Comparison of ENCODE assay signal across 18 cellular contexts in genomic region chr12:65192963-65193516, GRCh38. TPM values are rescaled to one million over a fixed set of nuclear protein-coding genes. Genes with fewer than 3 reads are reported as not detected.
DNase-seq lines count a peak whose midpoint lies in the region; ATAC-seq, FAIRE-seq and TF ChIP-seq lines count a peak whose summit lies in the region.
"Had no signal": no experiment of that assay in that cellular context is flagged by ENCODE, and none has a peak within 500 bp of the region (broad histone marks: within the 10 kb centered on the region; RNA-seq: fewer than 3 reads in every experiment).

No MANE protein-coding gene starts in this region.

- peaks cover 13% of the 10 kb centered on the region for H3K9me3 ChIP-seq in CD4-positive, alpha-beta T cell (ENCODE audit: control insufficient read depth, low read length)
- H3K9me3 ChIP-seq in fibroblast of lung (ENCODE audit: control insufficient read depth, insufficient read depth, low read depth, low read length), result no peaks in the 10 kb centered on the region
- peaks cover 23% of the 10 kb centered on the region; the same call in 1 of the 2 replicates for H3K9me3 ChIP-seq in OCI-LY7 (ENCODE audit: low read length)

- H3K4me2 ChIP-seq in fibroblast of lung (ENCODE audit: extremely low read depth, insufficient read depth, low read length), result no peak overlapping the region
- no peak overlapping the region for H3K4me2 ChIP-seq in OCI-LY7 (ENCODE audit: low read length)
- H3K4me2 ChIP-seq: BLaER1 had no signal

- H3K27ac Mint-ChIP-seq in CD4-positive, alpha-beta T cell, result peak overlapping the region; percentile 3

- peaks cover 70% of the 10 kb centered on the region for H3K36me3 Mint-ChIP-seq in CD4-positive, alpha-beta T cell (ENCODE audit: low read depth)

- H3K4me1 Mint-ChIP-seq in CD4-positive, alpha-beta T cell (ENCODE audit: low read depth), result peaks cover 77% of the 10 kb centered on the region

- no peaks in the 10 kb centered on the region for H3K27me3 Mint-ChIP-seq in CD4-positive, alpha-beta T cell

- H3K9me2 ChIP-seq in OCI-LY7 (ENCODE audit: insufficient read depth, low read length), result no peaks in the 10 kb centered on the region

- ATAC-seq in CD4-positive, alpha-beta T cell (ENCODE audit: poor library complexity), result no peak

- H3K27ac ChIP-seq in CD4-positive, alpha-beta T cell (ENCODE audit: low read depth, low read length), result no peak overlapping the region
- H3K27ac ChIP-seq in fibroblast of lung (ENCODE audit: insufficient read depth, low read length), result no peak overlapping the region
- no peak overlapping the region for H3K27ac ChIP-seq in OCI-LY7 (ENCODE audit: low read depth, low read length, poor library complexity, severe bottlenecking)
- H3K27ac ChIP-seq: BLaER1, SK-N-MC, tibial nerve had no signal

- H4K20me1 ChIP-seq in fibroblast of lung (ENCODE audit: control insufficient read depth, extremely low read depth, insufficient read depth, low read length), result no peaks in the 10 kb centered on the region
- H4K20me1 ChIP-seq in OCI-LY7 (ENCODE audit: insufficient read depth, low read length), result no peaks in the 10 kb centered on the region
- H4K20me1 ChIP-seq: BLaER1 had no signal

- no peak overlapping the region for H3K4me3 Mint-ChIP-seq in CD4-positive, alpha-beta T cell

- H3K4me1 ChIP-seq in fibroblast of lung (ENCODE audit: control insufficient read depth, extremely low read depth, insufficient read depth, low read length) (no peaks in the 10 kb centered on the region), OCI-LY7 (ENCODE audit: insufficient read depth, low read length, poor library complexity, severe bottlenecking) (peaks cover 43% of the 10 kb centered on the region)

- H3K9ac ChIP-seq in fibroblast of lung (ENCODE audit: insufficient read depth, low read length), result no peak overlapping the region
- H3K9ac ChIP-seq: BLaER1 had no signal

- H2AFZ ChIP-seq in fibroblast of lung (ENCODE audit: low read length) (no peak overlapping the region), OCI-LY7 (ENCODE audit: low read length) (no peak overlapping the region)

- no peaks in the 10 kb centered on the region for H3K27me3 ChIP-seq in CD4-positive, alpha-beta T cell (ENCODE audit: control insufficient read depth, insufficient read depth, low read length)
- no peaks in the 10 kb centered on the region for H3K27me3 ChIP-seq in fibroblast of lung (ENCODE audit: control insufficient read depth, insufficient read depth, low read length)
- H3K27me3 ChIP-seq: BLaER1, tibial nerve had no signal

- H3K79me2 ChIP-seq in fibroblast of lung (ENCODE audit: control insufficient read depth, insufficient read depth, low read length), result peaks cover 4% of the 10 kb centered on the region
- peaks cover 74% of the 10 kb centered on the region; the same call in 1 of the 2 replicates for H3K79me2 ChIP-seq in OCI-LY7 (ENCODE audit: insufficient read depth, low read depth, low read length)

- BruUV-seq in OCI-LY7 (replicated peaks; lab: Mats Ljungman, UMichigan), result no TSS peak

- CTCF ChIA-PET in CD4-positive, alpha-beta T cell (lab: Charles Lee), result no interaction called here
- CTCF ChIA-PET in HEK293T (lab: Yijun Ruan, JAX), result no interaction called here
- CTCF ChIA-PET in OCI-LY7 (lab: Charles Lee; ENCODE audit: unreplicated experiment), result no interaction called here

- H3K9me3 Mint-ChIP-seq in CD4-positive, alpha-beta T cell, result peaks cover 11% of the 10 kb centered on the region

- no peak for FAIRE-seq in GM19239 (lab: Jason Lieb, UNC)
- FAIRE-seq: GM12892 had no signal

- intact Hi-C loops in CD4-positive, alpha-beta T cell (cut with DNase I, micrococcal nuclease), result no loop called here
- intact Hi-C loops in OCI-LY7 (cut with micrococcal nuclease; ENCODE audit: unreplicated experiment), result no loop called here

- H3K36me3 ChIP-seq in fibroblast of lung (ENCODE audit: control insufficient read depth, insufficient read depth, low read length) (no peaks in the 10 kb centered on the region), OCI-LY7 (ENCODE audit: insufficient read depth, low read length) (peaks cover 59% of the 10 kb centered on the region)

- no peak for DNase-seq in CD4-positive, alpha-beta T cell
- peak; percentile 12 for DNase-seq in EH (ENCODE audit: low read depth)
- DNase-seq in RPMI8226, result peak; percentile 38
- DNase-seq in fibroblast of lung (ENCODE audit: low read depth in 2 of 2), result peak; percentile 9 to 14
- no peak for DNase-seq in NCI-H2029 (lab: John Stamatoyannopoulos, UW)
- no peak for DNase-seq in HEK293T (ENCODE audit: extremely low spot score)
- DNase-seq in GM19239 (ENCODE audit: insufficient read length, low spot score), result no peak
- DNase-seq in OCI-LY7 (ENCODE audit: low spot score), result no peak
- DNase-seq: activated CD4-positive, CD25-positive, alpha-beta regulatory T cell; activated CD8-positive, alpha-beta memory T cell treated with anti-CD3 and anti-CD28 coated beads, Interleukin-2, amount 50 U/mL, for 48 hours; NCI-H1092 treated with DMSO at 0.1 percent for 48 hours; NCI-H345; stimulated activated CD4-positive, alpha-beta T cell treated with anti-CD3 and anti-CD28 coated beads, Interleukin-1b, Interleukin-23, amount 100 ng/mL, for 48 hours; stimulated activated CD8-positive, alpha-beta memory T cell treated with anti-CD3 and anti-CD28 coated beads, Interleukin-4, amount 100 ng/mL, for 48 hours had no signal

- TF ChIP-seq CTCF in CD4-positive, alpha-beta T cell (IDR thresholded peaks at IDR 0.05), result no peak
- TF ChIP-seq CTCF in fibroblast of lung (conservative IDR thresholded peaks at IDR 0.05 in 1 of 2, IDR thresholded peaks at IDR 0.05 in 1 of 2; ENCODE audit: low read depth in 1 of 2, low read length in 2 of 2) (no peak), OCI-LY7 (conservative IDR thresholded peaks at IDR 0.05; ENCODE audit: low read length) (no peak)

- H3K4me3 ChIP-seq in fibroblast of lung (replicated peaks in 1 of 4; ENCODE audit: control extremely low read depth in 1 of 4, insufficient read depth in 1 of 4, low read depth in 3 of 4, low read length in 4 of 4), result no peak overlapping the region
- no peak overlapping the region for H3K4me3 ChIP-seq in OCI-LY7 (ENCODE audit: low read depth, low read length, poor library complexity, severe bottlenecking)
- H3K4me3 ChIP-seq: BLaER1, SK-N-MC, tibial nerve had no signal

- POLR2A ChIA-PET in CD4-positive, alpha-beta T cell (lab: Charles Lee), result interaction anchor here (0.6 to 1.6 kb wide), 2 partner anchors 24 to 107 kb away, joined by 3 to 7 read pairs; partner anchors contain the start of gene LEMD3
- POLR2A ChIA-PET in HEK293T (lab: Yijun Ruan, JAX), result no interaction called here
- POLR2A ChIA-PET in OCI-LY7 (lab: Charles Lee), result interaction anchor here (0.6 to 1.3 kb wide), 6 partner anchors 9 to 1042 kb away, joined by 3 to 8 read pairs (median 3); partner anchors contain the start of gene LEMD3

TF ChIP-seq in HEK293T, 16 proteins besides CTCF, POLR2A, EP300 and RAD21:
- TF ChIP-seq L3MBTL2 (conservative IDR thresholded peaks at IDR 0.05) (no peak), ARNT (IDR thresholded peaks at IDR 0.05) (no peak)

RNA-seq across cellular contexts. Expression of gene LEMD3, which starts 23.7 kb away (rescaled TPM):
- 10 to 100 TPM; 67.1 to 68.8 TPM for total RNA-seq in CD4-positive, alpha-beta T cell
- 17.7 and 18.5 TPM in 2 replicates for total RNA-seq in fibroblast of lung
- 10.1 and 11.5 TPM in 2 replicates for polyA plus RNA-seq in fibroblast of lung
- 9.2 and 10.4 TPM in 2 replicates for polyA plus RNA-seq in fibroblast of lung (2012)
- polyA minus RNA-seq in fibroblast of lung (ENCODE audit: low replicate concordance), result 2.6 TPM in 2 replicates
- 45.5 and 58.0 TPM in 2 replicates for total RNA-seq in OCI-LY7 (2014; rRNA removed; shearing (Covaris generic))
- total RNA-seq in OCI-LY7 (2022), result 29.0 and 33.0 TPM in 2 replicates

Comparison
In these comparisons a context has a peak if more than half of its experiments do, and no peak if none do; other contexts are left out.
1. DNase-seq: peak in EH (single experiment), RPMI8226 (single experiment) and fibroblast of lung (2 of 2); none in CD4-positive, alpha-beta T cell (0 of 10), NCI-H2029 (single experiment), HEK293T (single experiment), GM19239 (single experiment) and OCI-LY7 (single experiment).